In the genomic region with DNA sequence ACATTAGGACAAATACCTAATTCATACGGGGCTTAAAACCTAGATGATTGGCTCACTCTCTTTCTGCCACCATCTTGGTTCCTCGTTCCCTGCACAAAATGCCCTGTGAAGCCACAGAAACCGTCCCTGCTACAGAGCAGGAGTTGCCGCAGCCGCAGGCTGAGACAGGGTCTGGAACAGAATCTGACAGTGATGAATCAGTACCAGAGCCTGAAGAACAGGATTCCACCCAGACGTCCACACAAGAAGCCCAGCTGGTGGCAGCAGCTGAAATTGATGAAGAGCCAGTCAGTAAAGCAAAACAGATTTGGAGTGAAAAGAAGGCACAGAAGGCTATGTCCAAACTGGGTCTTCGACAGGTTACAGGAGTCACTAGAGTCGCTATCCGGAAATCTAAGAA, we compare ENCODE assay signal across 28 cellular contexts.
"Had no signal": no experiment of that assay in that cellular context is flagged by ENCODE, and none has a peak within 500 bp of the region (broad histone marks: within the 10 kb centered on the region; RNA-seq: fewer than 3 reads in every experiment).

No MANE protein-coding gene starts in this region.

- FAIRE-seq: astrocyte had no signal

- H3K27ac Mint-ChIP-seq: activated CD4-positive, alpha-beta memory T cell treated with anti-CD3 and anti-CD28 coated beads for 36 hours; activated CD4-positive, alpha-beta T cell treated with anti-CD3 and anti-CD28 coated beads, Interleukin-2, amount 10 ng/mL, durations not matched to agents 7 days and 5 days; activated naive CD4-positive, alpha-beta T cell treated with anti-CD3 and anti-CD28 coated beads for 36 hours; activated naive CD8-positive, alpha-beta T cell; activated T-helper 17 cell treated with anti-CD3 and anti-CD28 coated beads, Interleukin-2, amount 50 U/mL, for 72 hours; brain; T-helper 17 cell had no signal

- H3K27ac ChIP-seq: PC-9, VCaP had no signal

- H3K4me1 Mint-ChIP-seq: activated CD4-positive, alpha-beta T cell treated with anti-CD3 and anti-CD28 coated beads, Interleukin-2, amount 10 ng/mL, durations not matched to agents 7 days and 5 days; activated T-helper 17 cell treated with anti-CD3 and anti-CD28 coated beads, Interleukin-2, amount 50 U/mL, for 72 hours; T-helper 17 cell had no signal

- DNase-seq: activated CD4-positive, alpha-beta memory T cell treated with anti-CD3 and anti-CD28 coated beads for 36 hours; activated CD4-positive, alpha-beta T cell treated with anti-CD3 and anti-CD28 coated beads, Interleukin-2, amount 10 ng/mL, durations not matched to agents 7 days and 5 days; activated CD4-positive, CD25-positive, alpha-beta regulatory T cell; activated gamma-delta T cell; activated naive CD4-positive, alpha-beta T cell treated with anti-CD3 and anti-CD28 coated beads for 36 hours; activated T-cell treated with anti-CD3 and anti-CD28 coated beads for 4 hours; activated T-cell treated with anti-CD3 and anti-CD28 coated beads, Interleukin-2, amount 50 U/mL, for 48 hours; amygdala; IMR-90; Kasumi-1; KBM-7; MV-4-11; NCI-H1092 treated with DMSO at 0.1 percent for 48 hours; NCI-H1436; NCI-H1694 treated with DMSO at 0.1 percent for 48 hours; NCI-H2029 treated with DMSO at 0.1 percent for 48 hours; NCI-H345; NCI-H510A; NCI-H526 treated with DMSO at 0.1 percent for 48 hours; NCI-H82; PC-9; SHP77 treated with DMSO at 0.1 percent for 48 hours; T-helper 17 cell had no signal

- H2AFZ ChIP-seq: PC-9 had no signal

- H3K36me3 Mint-ChIP-seq: activated CD4-positive, alpha-beta memory T cell treated with anti-CD3 and anti-CD28 coated beads for 36 hours; activated naive CD8-positive, alpha-beta T cell; brain had no signal

- ATAC-seq: activated T-helper 17 cell treated with anti-CD3 and anti-CD28 coated beads, Interleukin-2, amount 50 U/mL, for 72 hours; T-helper 17 cell had no signal

- H3K4me2 ChIP-seq: PC-9 had no signal

- H3K4me3 Mint-ChIP-seq: activated CD4-positive, alpha-beta memory T cell treated with anti-CD3 and anti-CD28 coated beads for 36 hours; activated CD4-positive, alpha-beta T cell treated with anti-CD3 and anti-CD28 coated beads, Interleukin-2, amount 10 ng/mL, durations not matched to agents 7 days and 5 days; activated naive CD4-positive, alpha-beta T cell treated with anti-CD3 and anti-CD28 coated beads for 36 hours; activated naive CD8-positive, alpha-beta T cell; activated T-helper 17 cell treated with anti-CD3 and anti-CD28 coated beads, Interleukin-2, amount 50 U/mL, for 72 hours; brain; T-helper 17 cell had no signal

- H3K4me3 ChIP-seq: PC-9 had no signal

- H3K9me3 Mint-ChIP-seq: activated CD4-positive, alpha-beta memory T cell treated with anti-CD3 and anti-CD28 coated beads for 36 hours; activated CD4-positive, alpha-beta T cell treated with anti-CD3 and anti-CD28 coated beads, Interleukin-2, amount 10 ng/mL, durations not matched to agents 7 days and 5 days; activated naive CD4-positive, alpha-beta T cell treated with anti-CD3 and anti-CD28 coated beads for 36 hours; activated T-helper 17 cell treated with anti-CD3 and anti-CD28 coated beads, Interleukin-2, amount 50 U/mL, for 72 hours had no signal
